ENCODE assay signal across 1 cellular context in the genomic region with DNA sequence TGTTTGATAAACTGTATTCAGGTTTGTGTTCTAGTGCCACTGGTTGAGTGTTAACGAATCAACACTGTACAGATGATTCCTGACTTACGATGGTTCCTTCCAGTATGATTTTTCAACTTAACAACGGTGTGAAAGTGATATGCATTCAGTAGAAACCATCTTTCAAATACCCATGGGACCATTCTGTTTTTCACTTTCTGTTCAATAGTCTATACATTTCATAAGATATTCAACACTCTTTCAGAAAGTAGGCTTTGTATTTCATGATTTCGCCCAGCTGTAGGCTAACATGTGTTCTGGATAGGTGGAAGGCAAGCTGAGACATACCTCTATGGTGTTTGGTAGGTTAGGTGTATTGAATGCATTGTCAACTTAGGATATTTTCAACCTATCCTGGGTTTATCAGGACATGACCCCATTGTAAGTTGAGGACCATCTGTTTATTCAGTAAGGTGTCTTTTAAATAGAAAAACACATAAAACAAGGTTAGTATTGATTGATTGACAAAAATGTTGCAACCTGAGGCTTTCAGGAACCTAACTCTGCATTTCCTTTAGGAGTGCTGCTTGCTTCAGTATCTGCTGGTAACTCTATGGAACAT.
TF ChIP-seq lines count a peak whose summit lies in the region.

No MANE protein-coding gene starts in this region.

TF ChIP-seq in IMR-90, 13 proteins besides CTCF, POLR2A, EP300 and RAD21:
- TF ChIP-seq, protein P1, sequence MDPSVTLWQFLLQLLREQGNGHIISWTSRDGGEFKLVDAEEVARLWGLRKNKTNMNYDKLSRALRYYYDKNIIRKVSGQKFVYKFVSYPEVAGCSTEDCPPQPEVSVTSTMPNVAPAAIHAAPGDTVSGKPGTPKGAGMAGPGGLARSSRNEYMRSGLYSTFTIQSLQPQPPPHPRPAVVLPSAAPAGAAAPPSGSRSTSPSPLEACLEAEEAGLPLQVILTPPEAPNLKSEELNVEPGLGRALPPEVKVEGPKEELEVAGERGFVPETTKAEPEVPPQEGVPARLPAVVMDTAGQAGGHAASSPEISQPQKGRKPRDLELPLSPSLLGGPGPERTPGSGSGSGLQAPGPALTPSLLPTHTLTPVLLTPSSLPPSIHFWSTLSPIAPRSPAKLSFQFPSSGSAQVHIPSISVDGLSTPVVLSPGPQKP (IDR thresholded peaks at IDR 0.05; ENCODE audit: borderline replicate concordance, low read depth, low read length), result no peak
- TF ChIP-seq RCOR1 (IDR thresholded peaks at IDR 0.05; ENCODE audit: insufficient replicate concordance, low read length) (no peak), RFX5 (IDR thresholded peaks at IDR 0.05; ENCODE audit: low read depth, low read length) (no peak), CEBPB (IDR thresholded peaks at IDR 0.05; ENCODE audit: low read depth, low read length) (no peak), MXI1 (IDR thresholded peaks at IDR 0.05; ENCODE audit: borderline replicate concordance, low read depth, low read length) (no peak), CHD1 (IDR thresholded peaks at IDR 0.05; ENCODE audit: low read depth, low read length) (no peak), FOS (IDR thresholded peaks at IDR 0.05; ENCODE audit: low read depth, low read length) (no peak), MAZ (IDR thresholded peaks at IDR 0.05; ENCODE audit: borderline replicate concordance, low read depth, low read length) (no peak), MAFK (IDR thresholded peaks at IDR 0.05; ENCODE audit: low read depth, low read length) (no peak), SMC3 (IDR thresholded peaks at IDR 0.05; ENCODE audit: low read depth, low read length) (no peak), BHLHE40 (IDR thresholded peaks at IDR 0.05; ENCODE audit: low read depth, low read length) (no peak), NFE2L2 (IDR thresholded peaks at IDR 0.05; ENCODE audit: low read depth, low read length) (no peak)
- TF ChIP-seq, protein P2, sequence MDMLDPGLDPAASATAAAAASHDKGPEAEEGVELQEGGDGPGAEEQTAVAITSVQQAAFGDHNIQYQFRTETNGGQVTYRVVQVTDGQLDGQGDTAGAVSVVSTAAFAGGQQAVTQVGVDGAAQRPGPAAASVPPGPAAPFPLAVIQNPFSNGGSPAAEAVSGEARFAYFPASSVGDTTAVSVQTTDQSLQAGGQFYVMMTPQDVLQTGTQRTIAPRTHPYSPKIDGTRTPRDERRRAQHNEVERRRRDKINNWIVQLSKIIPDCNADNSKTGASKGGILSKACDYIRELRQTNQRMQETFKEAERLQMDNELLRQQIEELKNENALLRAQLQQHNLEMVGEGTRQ (IDR thresholded peaks at IDR 0.05; ENCODE audit: low read depth, low read length), result no peak
